ENCODE assay signal across 12 cellular contexts in genomic region chr7:21412291-21412896, GRCh38. TPM values are rescaled to one million over a fixed set of nuclear protein-coding genes. Genes with fewer than 3 reads are reported as not detected.
A peak's percentile ranks its signal among the peaks of the same experiment; 100 is the strongest.
DNase-seq lines count a peak whose midpoint lies in the region; ATAC-seq, FAIRE-seq and TF ChIP-seq lines count a peak whose summit lies in the region.
"Had no signal": no experiment of that assay in that cellular context is flagged by ENCODE, and none has a peak within 500 bp of the region (broad histone marks: within the 10 kb centered on the region; RNA-seq: fewer than 3 reads in every experiment).

No MANE protein-coding gene starts in this region.

- peaks cover 7% of the 10 kb centered on the region for H3K4me1 ChIP-seq in CD8-positive, alpha-beta T cell (ENCODE audit: insufficient read depth, low read length)
- H3K4me1 ChIP-seq in GM12878 (ENCODE audit: control insufficient read depth, insufficient read depth, low read length), result peaks cover 11% of the 10 kb centered on the region
- no peaks in the 10 kb centered on the region for H3K4me1 ChIP-seq in kidney (ENCODE audit: control insufficient read depth in 1 of 2, insufficient read depth in 1 of 2, low read depth in 1 of 2, low read length in 2 of 2)
- H3K4me1 ChIP-seq in aorta (ENCODE audit: control insufficient read depth in 1 of 2, insufficient read depth in 2 of 2, low read length in 2 of 2), result no peaks in the 10 kb centered on the region

- peak; percentile 56 for ATAC-seq in CD8-positive, alpha-beta T cell
- peak; percentile 67 for ATAC-seq in HG02884 (IDR thresholded peaks at IDR 0.05; ENCODE audit: unreplicated experiment)
- ATAC-seq in GM12878, result peak; percentile 79
- no peak for ATAC-seq in aorta (ENCODE audit: low FRiP score)

- no peak for TF ChIP-seq POLR2A in GM12878 (IDR thresholded peaks at IDR 0.05; ENCODE audit: low read depth, low read length)

- WGBS in GM12878 (ENCODE audit: insufficient coverage, insufficient replicate concordance, low lambda C conversion rate, missing lambda C conversion rate), result 10% methylated on average over 1 of the region's 1 CpG
- WGBS in aorta, 2 donors, result 58 to 66% methylated on average over 1 of the region's 1 CpG

- peak overlapping the region; percentile 1 for H3K4me3 Mint-ChIP-seq in CD8-positive, alpha-beta T cell
- H3K4me3 Mint-ChIP-seq: CD14-positive monocyte had no signal

- H3K36me3 Mint-ChIP-seq in CD8-positive, alpha-beta T cell, result no peaks in the 10 kb centered on the region
- H3K36me3 Mint-ChIP-seq: CD14-positive monocyte had no signal

- H3K27me3 Mint-ChIP-seq in CD8-positive, alpha-beta T cell (ENCODE audit: low read depth), result no peaks in the 10 kb centered on the region

- in situ Hi-C loops in GM12878 (cut with MboI), result no loop called here

- H3K9ac ChIP-seq in GM12878 (ENCODE audit: control insufficient read depth, insufficient read depth, low read length), result no peak overlapping the region
- H3K9ac ChIP-seq in kidney (ENCODE audit: low read length in 2 of 2), result no peak overlapping the region
- H3K9ac ChIP-seq: SK-N-SH had no signal

- no peaks in the 10 kb centered on the region for H3K9me3 Mint-ChIP-seq in CD8-positive, alpha-beta T cell

- FAIRE-seq in GM19239 (lab: Jason Lieb, UNC) (peak; percentile 33), GM12878 (lab: Jason Lieb, UNC) (no peak), kidney (lab: Jason Lieb, UNC) (no peak)

- SMC1A ChIA-PET in GM12878 (lab: Charles Lee; ENCODE audit: uncharacterized antibody, unreplicated experiment), result interaction anchor here (0.6 to 4.9 kb wide), 25 partner anchors 11 to 670 kb away, joined by 3 to 34 read pairs (median 5); partner anchors contain the start of gene SP4

- H3K4me2 ChIP-seq in GM12878 (ENCODE audit: control insufficient read depth, insufficient read depth), result peak overlapping the region; percentile 49; the same call in 1 of the 2 replicates
- H3K4me2 ChIP-seq: SK-N-SH had no signal

- no peaks in the 10 kb centered on the region for H3K36me3 ChIP-seq in CD8-positive, alpha-beta T cell (ENCODE audit: insufficient read depth, low read length)
- H3K36me3 ChIP-seq in GM12878 (ENCODE audit: control insufficient read depth in 2 of 2, insufficient read depth in 2 of 2, low read length in 1 of 2), result no peaks in the 10 kb centered on the region
- no peaks in the 10 kb centered on the region for H3K36me3 ChIP-seq in kidney (ENCODE audit: control insufficient read depth in 1 of 2, insufficient read depth in 2 of 2, low read length in 2 of 2)
- no peaks in the 10 kb centered on the region for H3K36me3 ChIP-seq in aorta (ENCODE audit: control insufficient read depth in 1 of 2, insufficient read depth in 2 of 2, low read length in 1 of 2)
- H3K36me3 ChIP-seq: heart left ventricle had no signal

- peaks cover 31% of the 10 kb centered on the region for H3K4me1 Mint-ChIP-seq in CD8-positive, alpha-beta T cell (ENCODE audit: low read depth)

- no peaks in the 10 kb centered on the region for H3K9me3 ChIP-seq in CD8-positive, alpha-beta T cell (ENCODE audit: low read length)
- H3K9me3 ChIP-seq in GM12878 (replicated peaks; ENCODE audit: control insufficient read depth, insufficient read depth, low read length), result no peaks in the 10 kb centered on the region; the same call in 2 of the 3 replicates
- no peaks in the 10 kb centered on the region for H3K9me3 ChIP-seq in kidney (ENCODE audit: control insufficient read depth in 1 of 2, low read length in 2 of 2)
- H3K9me3 ChIP-seq in aorta (ENCODE audit: control insufficient read depth, low read length), result no peaks in the 10 kb centered on the region
- H3K9me3 ChIP-seq: heart left ventricle, SK-N-SH had no signal

- RAD21 ChIA-PET in GM12878 (lab: Charles Lee; ENCODE audit: unreplicated experiment), result interaction anchor here (0.8 to 4.1 kb wide), 16 partner anchors 15 to 157 kb away, joined by 3 to 35 read pairs (median 11); partner anchors contain the start of gene SP4

- no peaks in the 10 kb centered on the region for H3K27me3 ChIP-seq in CD8-positive, alpha-beta T cell (ENCODE audit: insufficient read depth, low read length)
- H3K27me3 ChIP-seq in GM12878 (replicated peaks in 1 of 2; ENCODE audit: control insufficient read depth in 2 of 2, insufficient read depth in 2 of 2, low read length in 1 of 2) (no peaks in the 10 kb centered on the region), aorta (ENCODE audit: control insufficient read depth in 1 of 2, insufficient read depth in 2 of 2, low read length in 1 of 2) (no peaks in the 10 kb centered on the region)
- H3K27me3 ChIP-seq: heart left ventricle had no signal

- no peak for TF ChIP-seq CTCF in CD8-positive, alpha-beta T cell (IDR thresholded peaks at IDR 0.05)
- TF ChIP-seq CTCF in GM12878 (IDR thresholded peaks at IDR 0.05 in 2 of 3, conservative IDR thresholded peaks at IDR 0.05 in 1 of 3; ENCODE audit: control insufficient read depth in 2 of 3, extremely low read depth in 1 of 3, insufficient read depth in 1 of 3, low read depth in 3 of 3, low read length in 3 of 3) (no peak), kidney (IDR thresholded peaks at IDR 0.05; ENCODE audit: borderline replicate concordance, extremely low read depth, insufficient read depth) (no peak)

- no peaks in the 10 kb centered on the region for H3K79me2 ChIP-seq in GM12878 (ENCODE audit: control insufficient read depth, insufficient read depth, low read length)

- no peak for DNase-seq in CD8-positive, alpha-beta T cell
- no peak for DNase-seq in GM19239 (ENCODE audit: insufficient read length, low spot score)
- DNase-seq in GM12878 (ENCODE audit: low read depth, low spot score), result peak; percentile 43
- no peak for DNase-seq in kidney
- DNase-seq in aorta, result no peak
- no peak for DNase-seq in NCI-H2107 treated with DMSO at 0.1 percent for 48 hours (lab: John Stamatoyannopoulos, UW; ENCODE audit: unreplicated experiment)
- DNase-seq in DMS114 treated with DMSO at 0.1 percent for 48 hours (lab: John Stamatoyannopoulos, UW; ENCODE audit: unreplicated experiment), result no peak
- DNase-seq: cortex of kidney, heart left ventricle, SK-N-SH had no signal

- H3K27ac ChIP-seq in CD8-positive, alpha-beta T cell (ENCODE audit: low read depth, low read length), result no peak overlapping the region
- H3K27ac ChIP-seq in GM12878 (ENCODE audit: control insufficient read depth, insufficient read depth) (peak overlapping the region; percentile 70), kidney (ENCODE audit: low read depth in 2 of 2, low read length in 2 of 2) (no peak overlapping the region), aorta (ENCODE audit: low read depth in 1 of 2, low read length in 2 of 2) (no peak overlapping the region)
- H3K27ac ChIP-seq: heart left ventricle had no signal

- H3K27ac Mint-ChIP-seq in CD8-positive, alpha-beta T cell, result peak overlapping the region; percentile 16
- H3K27ac Mint-ChIP-seq: CD14-positive monocyte had no signal

- peak overlapping the region; percentile 45 for H2AFZ ChIP-seq in GM12878 (ENCODE audit: control insufficient read depth, low read depth, low read length)

- no peak overlapping the region for H3K4me3 ChIP-seq in CD8-positive, alpha-beta T cell (ENCODE audit: low read depth, low read length)
- H3K4me3 ChIP-seq in GM12878, result no peak overlapping the region
- H3K4me3 ChIP-seq in kidney (ENCODE audit: low read length in 2 of 2), result no peak overlapping the region
- no peak overlapping the region for H3K4me3 ChIP-seq in aorta (ENCODE audit: low read length in 2 of 2)
- H3K4me3 ChIP-seq: heart left ventricle had no signal

- 0 out of 2 replicates have a peak, but pooled peaks have one; percentile 1 for TF ChIP-seq RAD21 in GM12878 (IDR thresholded peaks at IDR 0.05; ENCODE audit: insufficient read depth, low read depth, low read length)

- POLR2A ChIA-PET in CD8-positive, alpha-beta T cell (lab: Charles Lee), result interaction anchor here (0.8 to 1.6 kb wide), 5 partner anchors 10 to 105 kb away, joined by 3 to 8 read pairs (median 3); partner anchors contain the start of gene SP4
- POLR2A ChIA-PET in GM12878 (lab: Charles Lee), result interaction anchor here (0.5 to 8.4 kb wide), 7 partner anchors 10 to 104 kb away, joined by 3 to 53 read pairs (median 6); partner anchors contain the start of gene SP4

- CTCF ChIA-PET in CD8-positive, alpha-beta T cell (lab: Charles Lee), result interaction anchor here (1.9 kb wide), 1 partner anchor 22 kb away, joined by 7 read pairs; no protein-coding TSS in a partner anchor
- CTCF ChIA-PET in GM12878 (lab: Yijun Ruan, JAX), result interaction anchor here (0.8 to 3.1 kb wide), 14 partner anchors 10 to 355 kb away, joined by 3 to 15 read pairs (median 5); no protein-coding TSS in a partner anchor

- H4K20me1 ChIP-seq in GM12878 (ENCODE audit: control insufficient read depth, insufficient read depth), result no peaks in the 10 kb centered on the region

- intact Hi-C loops in CD8-positive, alpha-beta T cell (cut with DNase I, micrococcal nuclease), result no loop called here
- intact Hi-C loops in GM12878 (cut with micrococcal nuclease; ENCODE audit: unreplicated experiment) (no loop called here), kidney (cut with DNase I) (no loop called here), aorta (cut with DNase I) (no loop called here)

- TF ChIP-seq EP300 in GM12878 (IDR thresholded peaks at IDR 0.05; ENCODE audit: borderline replicate concordance in 1 of 2, control insufficient read depth in 1 of 2, low read depth in 2 of 2, low read length in 2 of 2), result no peak

- no TSS peak for BruUV-seq in GM12878 (replicated peaks; lab: Mats Ljungman, UMichigan)

TF ChIP-seq in GM12878, 131 proteins besides CTCF, POLR2A, EP300 and RAD21 (continues in another document):
- no peak for TF ChIP-seq SPI1 (IDR thresholded peaks at IDR 0.05; ENCODE audit: borderline replicate concordance, insufficient read depth, low read depth, low read length)

RNA-seq across cellular contexts. Expression of gene SP4, which starts 15.5 kb away (rescaled TPM):
- total RNA-seq in CD8-positive, alpha-beta T cell, result 10 to 100 TPM; 36.0 to 40.2 TPM
- total RNA-seq in GM12878 (2013; cell fraction: nucleolus; rRNA removed), result 68.8 and 98.9 TPM in 2 replicates
- total RNA-seq in GM12878 (2014; rRNA removed) (23.7 and 28.9 TPM in 2 replicates), GM12878 (2014; rRNA removed; fragmentation: Illumina TruSeq; extraction: Trizol) (28.0 and 28.1 TPM in 2 replicates), GM12878 (2021) (19.2 and 19.9 TPM in 2 replicates), kidney (11.2 TPM), aorta (1 to 10 TPM; 7.6 to 8.3 TPM)
- 3.9 TPM for polyA plus RNA-seq in GM12878 (2011; ENCODE audit: low read depth)
- polyA plus RNA-seq in GM12878 (2011; rRNA removed) (32.4 and 43.8 TPM in 2 replicates), GM12878 (2014; fragmentation: Illumina TruSeq; extraction: Trizol) (15.0 and 19.0 TPM in 2 replicates), GM12878 (2014; fragmentation: Nextera tagmentation; extraction: Ambion mirVana) (10 to 100 TPM in 1 of 2 experiments, 1 to 10 TPM in 1; 6.2 to 17.2 TPM), GM12878 (2014; rRNA removed) (7.9 and 9.9 TPM in 2 replicates), GM12878 (2016; fragmentation: Nextera tagmentation; extraction: Ambion mirVana) (10 to 100 TPM; 12.4 to 14.8 TPM), kidney (ENCODE audit: insufficient read depth, low read depth, low replicate concordance) (1.2 TPM), aorta (1 to 10 TPM; 1.0 to 2.7 TPM)
- polyA plus RNA-seq in GM12878 (2011; cell fraction: cytosol; rRNA removed), result 17.3 and 17.9 TPM in 2 replicates
- polyA plus RNA-seq in GM12878 (2011; cell fraction: nucleus; rRNA removed), result 14.2 and 16.3 TPM in 2 replicates
- polyA plus RNA-seq in GM12878 (2012), result 5.1 and 6.1 TPM in 2 replicates
- 94.7 and 100 TPM in 2 replicates for polyA minus RNA-seq in GM12878 (2011; rRNA and poly(A)+ RNA removed)
- 22.9 and 24.8 TPM in 2 replicates for polyA minus RNA-seq in GM12878 (2011; cell fraction: cytosol; rRNA and poly(A)+ RNA removed)
- 65.0 and 89.4 TPM in 2 replicates for polyA minus RNA-seq in GM12878 (2011; cell fraction: nucleus; rRNA and poly(A)+ RNA removed)
